7 cellular contexts compared by ENCODE assay signal in the genomic region with DNA sequence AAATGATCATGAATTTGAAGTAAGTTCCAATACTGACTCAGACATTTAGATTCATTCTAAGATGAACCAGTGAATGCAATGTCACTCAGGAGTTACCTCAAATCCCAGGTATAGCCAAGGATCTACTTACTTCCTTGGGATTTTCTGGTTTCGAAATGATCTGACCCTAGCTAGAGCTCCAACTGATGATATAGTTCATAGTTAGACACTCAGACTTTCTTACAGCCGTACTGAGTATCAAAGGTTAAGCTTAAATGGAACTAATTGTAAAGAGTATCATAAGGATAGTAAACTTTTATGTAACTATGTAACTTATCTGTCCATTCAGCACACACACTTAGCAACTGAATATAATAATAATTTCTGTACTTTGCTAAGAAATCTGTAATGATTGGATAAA.
"Had no signal": no experiment of that assay in that cellular context is flagged by ENCODE, and none has a peak within 500 bp of the region (broad histone marks: within the 10 kb centered on the region; RNA-seq: fewer than 3 reads in every experiment).

No MANE protein-coding gene starts in this region.

- H3K9me3 Mint-ChIP-seq: GM23338, H9 had no signal

- H3K4me3 Mint-ChIP-seq: GM23338, H9 had no signal

- DNase-seq: H9, HCEC 1CT, IMR-90 had no signal

- FAIRE-seq: H1, H54, HTR-8/SVneo had no signal

- H3K4me3 ChIP-seq: GM23338 had no signal

- ATAC-seq: GM23338 had no signal
